9 cellular contexts compared by ENCODE assay signal in genomic region chr6:53712078-53712477, GRCh38. TPM values are rescaled to one million over a fixed set of nuclear protein-coding genes. Genes with fewer than 3 reads are reported as not detected.
"Had no signal": no experiment of that assay in that cellular context is flagged by ENCODE, and none has a peak within 500 bp of the region (broad histone marks: within the 10 kb centered on the region; RNA-seq: fewer than 3 reads in every experiment).

No MANE protein-coding gene starts in this region.

- H3K27ac ChIP-seq: KMS-11 had no signal

- H3K36me3 ChIP-seq: HAP-1 had no signal

- ATAC-seq: GM23338, HCT116 had no signal

- H3K4me3 ChIP-seq: GM23338, HAP-1 had no signal

- H3K4me2 ChIP-seq: GM23338, KMS-11 had no signal

- H3K9ac ChIP-seq: KMS-11 had no signal

- H2AFZ ChIP-seq: GM23338 had no signal

- DNase-seq: H7, HFFc6, Karpas-422, KBM-7 had no signal

- H3K9me3 ChIP-seq: HAP-1 had no signal

- H3K4me1 ChIP-seq: HAP-1 had no signal

- FAIRE-seq: HTR-8/SVneo had no signal

RNA-seq across cellular contexts. Expression of gene KLHL31, which starts 46.5 kb away (rescaled TPM):
- total RNA-seq: HFFc6 had no signal
